ENCODE assay signal across 9 cellular contexts in genomic region chr1:239987103-239987745, GRCh38.
DNase-seq lines count a peak whose midpoint lies in the region; ATAC-seq and TF ChIP-seq lines count a peak whose summit lies in the region.
"Had no signal": no experiment of that assay in that cellular context is flagged by ENCODE, and none has a peak within 500 bp of the region (broad histone marks: within the 10 kb centered on the region; RNA-seq: fewer than 3 reads in every experiment).

No MANE protein-coding gene starts in this region.

- H3K4me3 Mint-ChIP-seq in progenitor cell of endocrine pancreas (ENCODE audit: low read depth) = no peak overlapping the region
- H3K4me3 Mint-ChIP-seq: naive B cell, T-cell had no signal

- peaks cover 41% of the 10 kb centered on the region for H3K27me3 Mint-ChIP-seq in progenitor cell of endocrine pancreas

- no peaks in the 10 kb centered on the region for H3K4me1 Mint-ChIP-seq in progenitor cell of endocrine pancreas (ENCODE audit: low read depth)
- H3K4me1 Mint-ChIP-seq: naive B cell, T-cell had no signal

- H3K4me2 ChIP-seq in DND-41 (ENCODE audit: insufficient read depth, low read length) = no peak overlapping the region

- no peaks in the 10 kb centered on the region for H4K20me1 ChIP-seq in DND-41 (ENCODE audit: insufficient read depth, low read length)

- peaks cover 40% of the 10 kb centered on the region for H3K9me3 ChIP-seq in DND-41 (ENCODE audit: insufficient read depth, low read length, severe bottlenecking)
- H3K9me3 ChIP-seq in SJCRH30 (replicated peaks) = no peaks in the 10 kb centered on the region
- H3K9me3 ChIP-seq in esophagus muscularis mucosa = peaks cover 0 to 11% (median 0%) of the 10 kb centered on the region in 4 donors

- H2AFZ ChIP-seq in DND-41 (ENCODE audit: low read depth, low read length) = no peak overlapping the region

- no peaks in the 10 kb centered on the region for H3K36me3 Mint-ChIP-seq in progenitor cell of endocrine pancreas (ENCODE audit: insufficient read depth)

- 8% methylated on average over 2 of the region's 2 CpGs for WGBS in esophagus muscularis mucosa

- H3K9me3 Mint-ChIP-seq in progenitor cell of endocrine pancreas (ENCODE audit: low read depth) = peaks cover 23% of the 10 kb centered on the region

- no peak for TF ChIP-seq EP300 in esophagus muscularis mucosa (IDR thresholded peaks at IDR 0.05)

- intact Hi-C loops in esophagus muscularis mucosa (cut with DNase I) = no loop called here

- no peaks in the 10 kb centered on the region for H3K79me2 ChIP-seq in DND-41 (ENCODE audit: insufficient read depth, low read length)

- H3K27ac Mint-ChIP-seq in progenitor cell of endocrine pancreas = no peak overlapping the region
- H3K27ac Mint-ChIP-seq: naive B cell, T-cell had no signal

- H3K27me3 ChIP-seq in DND-41 (ENCODE audit: insufficient read depth, low read length, poor library complexity) (no peaks in the 10 kb centered on the region), SJCRH30 (no peaks in the 10 kb centered on the region), esophagus muscularis mucosa (peaks cover 0 to 3% (median 0%) of the 10 kb centered on the region in 4 donors)

- H3K4me3 ChIP-seq in DND-41 (ENCODE audit: low read depth in 1 of 2, low read length in 2 of 2) = no peak overlapping the region
- no peak overlapping the region for H3K4me3 ChIP-seq in SJCRH30
- no peak overlapping the region for H3K4me3 ChIP-seq in esophagus muscularis mucosa

- TF ChIP-seq POLR2A in esophagus muscularis mucosa (IDR thresholded peaks at IDR 0.05; ENCODE audit: low read depth) = no peak

- ATAC-seq in DND-41 (ENCODE audit: insufficient read depth, low read depth) = no peak
- peak; percentile 59 for ATAC-seq in HG02885 (IDR thresholded peaks at IDR 0.05; ENCODE audit: poor library complexity, unreplicated experiment)
- no peak for ATAC-seq in GM21528 (IDR thresholded peaks at IDR 0.05; ENCODE audit: low FRiP score, unreplicated experiment)
- ATAC-seq: T-cell had no signal

- DNase-seq in DND-41 (peak; percentile 28), SJCRH30 (peak; percentile 40 to 54), esophagus muscularis mucosa (ENCODE audit: extremely low spot score) (peak; percentile 75), progenitor cell of endocrine pancreas (ENCODE audit: low spot score, unreplicated experiment) (no peak), DMS79 treated with DMSO at 0.1 percent for 48 hours (lab: John Stamatoyannopoulos, UW) (no peak)
- DNase-seq: naive B cell had no signal

- H3K4me1 ChIP-seq in DND-41 (ENCODE audit: insufficient read depth, low read length) = no peaks in the 10 kb centered on the region
- H3K4me1 ChIP-seq in SJCRH30 = no peaks in the 10 kb centered on the region
- no peaks in the 10 kb centered on the region for H3K4me1 ChIP-seq in esophagus muscularis mucosa

- H3K9ac ChIP-seq in DND-41 (ENCODE audit: low read depth, low read length) = no peak overlapping the region

- H3K36me3 ChIP-seq in DND-41 (ENCODE audit: insufficient read depth, low read length) (no peaks in the 10 kb centered on the region), SJCRH30 (no peaks in the 10 kb centered on the region), esophagus muscularis mucosa (no peaks in the 10 kb centered on the region)

- H3K27ac ChIP-seq in DND-41 (ENCODE audit: low read length) = no peak overlapping the region
- H3K27ac ChIP-seq in SJCRH30 = no peak overlapping the region
- no peak overlapping the region for H3K27ac ChIP-seq in esophagus muscularis mucosa (replicated peaks in 1 of 4)

- TF ChIP-seq CTCF in DND-41 (IDR thresholded peaks at IDR 0.05; ENCODE audit: borderline replicate concordance, extremely low read depth, low read length, poor library complexity, severe bottlenecking) = peak; percentile 46
- peak; percentile 67 to 83 (median 78) for TF ChIP-seq CTCF in esophagus muscularis mucosa (IDR thresholded peaks at IDR 0.05)
- TF ChIP-seq CTCF in progenitor cell of endocrine pancreas (IDR thresholded peaks at IDR 0.05; ENCODE audit: unreplicated experiment) = peak; percentile 77

Comparison
In these comparisons a context has a peak if more than half of its experiments do, and no peak if none do; other contexts are left out.
1. DNase-seq: peak in DND-41 (single experiment), SJCRH30 (2 of 2) and esophagus muscularis mucosa (single experiment); none in progenitor cell of endocrine pancreas (single experiment) and DMS79 treated with DMSO at 0.1 percent for 48 hours (single experiment).
2. Peak in every context shown above with its lines, with median percentiles within 50 percentile points of each other: CTCF ChIP-seq.